39 cellular contexts compared by ENCODE assay signal in genomic region chr9:69040646-69041045, GRCh38. TPM values are rescaled to one million over a fixed set of nuclear protein-coding genes. Genes with fewer than 3 reads are reported as not detected.
"Had no signal": no experiment of that assay in that cellular context is flagged by ENCODE, and none has a peak within 500 bp of the region (broad histone marks: within the 10 kb centered on the region; RNA-seq: fewer than 3 reads in every experiment).

No MANE protein-coding gene starts in this region.

- ATAC-seq: activated CD8-positive, alpha-beta T cell treated with anti-CD3 and anti-CD28 coated beads for 36 hours; activated naive CD4-positive, alpha-beta T cell treated with anti-CD3 and anti-CD28 coated beads, Interleukin-2, amount 50 U/mL, for 72 hours; activated T-cell treated with anti-CD3 and anti-CD28 coated beads, Interleukin-2, amount 50 U/mL, for 4 hours; activated T-cell treated with anti-CD3 and anti-CD28 coated beads, Interleukin-2, amount 50 U/mL, for 72 hours; activated T-helper 17 cell treated with anti-CD3 and anti-CD28 coated beads, Interleukin-2, amount 50 U/mL, for 72 hours had no signal

- H3K9me3 Mint-ChIP-seq: activated B cell treated with CpG ODN at 0.5 μM for 24 hours; activated CD4-positive, alpha-beta memory T cell treated with anti-CD3 and anti-CD28 coated beads for 36 hours; activated CD4-positive, alpha-beta T cell treated with anti-CD3 and anti-CD28 coated beads, Interleukin-2, amount 10 ng/mL, durations not matched to agents 24 days and 14 days; activated CD8-positive, alpha-beta T cell treated with anti-CD3 and anti-CD28 coated beads for 36 hours; activated naive CD4-positive, alpha-beta T cell treated with anti-CD3 and anti-CD28 coated beads for 36 hours; activated naive CD4-positive, alpha-beta T cell treated with anti-CD3 and anti-CD28 coated beads, Interleukin-2, amount 50 U/mL, for 72 hours; activated naive CD8-positive, alpha-beta T cell treated with anti-CD3 and anti-CD28 coated beads for 36 hours; activated T-cell treated with anti-CD3 and anti-CD28 coated beads, Interleukin-2, amount 50 U/mL, for 4 hours; activated T-cell treated with anti-CD3 and anti-CD28 coated beads, Interleukin-2, amount 50 U/mL, for 72 hours; activated T-helper 1 cell treated with anti-CD3 and anti-CD28 coated beads, Interleukin-12 subunit alpha, Interleukin-12 subunit beta, Interleukin-2, Interleukin-4 antibody, amounts not matched to agents 30 ng/mL and 10 ng/mL and 1 ng/mL, durations not matched to agents 14 hours and 24 hours and 36 hours; activated T-helper 17 cell treated with anti-CD3 and anti-CD28 coated beads, Interleukin-2, amount 50 U/mL, for 72 hours; brain; central memory CD8-positive, alpha-beta T cell; T-helper 1 cell treated with Interleukin-12 subunit alpha and Interleukin-12 subunit beta and Interleukin-4 antibody, amounts not matched to agents 30 μg/mL and 1 μg/mL, for 36 hours; T-helper 2 cell treated with Interferon-gamma antibody and Interleukin-4, amounts not matched to agents 5 μg/mL and 100 μg/mL, for 36 hours had no signal

- H3K4me3 Mint-ChIP-seq: activated B cell treated with CpG ODN at 0.5 μM for 24 hours; activated CD4-positive, alpha-beta memory T cell treated with anti-CD3 and anti-CD28 coated beads for 36 hours; activated CD4-positive, alpha-beta T cell treated with anti-CD3 and anti-CD28 coated beads, Interleukin-2, amount 10 ng/mL, durations not matched to agents 24 days and 14 days; activated CD8-positive, alpha-beta T cell treated with anti-CD3 and anti-CD28 coated beads for 36 hours; activated naive CD4-positive, alpha-beta T cell treated with anti-CD3 and anti-CD28 coated beads for 36 hours; activated naive CD8-positive, alpha-beta T cell treated with anti-CD3 and anti-CD28 coated beads for 36 hours; activated T-cell treated with anti-CD3 and anti-CD28 coated beads, Interleukin-2, amount 50 U/mL, for 4 hours; activated T-cell treated with anti-CD3 and anti-CD28 coated beads, Interleukin-2, amount 50 U/mL, for 72 hours; activated T-helper 1 cell treated with anti-CD3 and anti-CD28 coated beads, Interleukin-12 subunit alpha, Interleukin-12 subunit beta, Interleukin-2, Interleukin-4 antibody, amounts not matched to agents 30 ng/mL and 10 ng/mL and 1 ng/mL, durations not matched to agents 14 hours and 24 hours and 36 hours; activated T-helper 17 cell treated with anti-CD3 and anti-CD28 coated beads, Interleukin-2, amount 50 U/mL, for 72 hours; central memory CD8-positive, alpha-beta T cell; T-helper 1 cell treated with Interleukin-12 subunit alpha and Interleukin-12 subunit beta and Interleukin-4 antibody, amounts not matched to agents 30 μg/mL and 1 μg/mL, for 36 hours; T-helper 2 cell treated with Interferon-gamma antibody and Interleukin-4, amounts not matched to agents 5 μg/mL and 100 μg/mL, for 36 hours had no signal

- H3K27me3 Mint-ChIP-seq: activated B cell treated with CpG ODN at 0.5 μM for 24 hours; activated CD4-positive, alpha-beta memory T cell treated with anti-CD3 and anti-CD28 coated beads for 36 hours; activated CD4-positive, alpha-beta T cell treated with anti-CD3 and anti-CD28 coated beads, Interleukin-2, amount 10 ng/mL, durations not matched to agents 24 days and 14 days; activated CD8-positive, alpha-beta T cell treated with anti-CD3 and anti-CD28 coated beads for 36 hours; activated naive CD8-positive, alpha-beta T cell treated with anti-CD3 and anti-CD28 coated beads for 36 hours; activated T-helper 17 cell treated with anti-CD3 and anti-CD28 coated beads, Interleukin-2, amount 50 U/mL, for 72 hours; brain; central memory CD8-positive, alpha-beta T cell had no signal

- H3K4me3 ChIP-seq: adrenal gland, ascending aorta, cardiac muscle cell had no signal

- DNase-seq: activated B cell treated with CpG ODN at 0.5 μM for 24 hours; activated CD4-positive, alpha-beta memory T cell treated with anti-CD3 and anti-CD28 coated beads for 36 hours; activated CD4-positive, alpha-beta T cell treated with anti-CD3 and anti-CD28 coated beads for 4 hours; activated CD4-positive, alpha-beta T cell treated with anti-CD3 and anti-CD28 coated beads, Interleukin-2, amount 10 ng/mL, durations not matched to agents 24 days and 14 days; activated CD4-positive, alpha-beta T cell treated with anti-CD3 and anti-CD28 coated beads, Interleukin-2, amount 50 U/mL, for 1 hour; activated CD4-positive, alpha-beta T cell treated with anti-CD3 and anti-CD28 coated beads, Interleukin-2, amount 50 U/mL, for 4 hours; activated CD4-positive, CD25-positive, alpha-beta regulatory T cell treated with anti-CD3 and anti-CD28 coated beads, Interleukin-2, amount 50 U/mL, for 72 hours; activated CD8-positive, alpha-beta memory T cell treated with anti-CD3 and anti-CD28 coated beads, Interleukin-2, amount 50 U/mL, for 4 hours; activated CD8-positive, alpha-beta T cell treated with anti-CD3 and anti-CD28 coated beads for 36 hours; activated effector memory CD4-positive, alpha-beta T cell treated with anti-CD3 and anti-CD28 coated beads, Interleukin-2, amount 50 U/mL, for 16 hours; activated gamma-delta T cell treated with Interleukin-2 at 50 U/mL for 16 hours; activated naive CD4-positive, alpha-beta T cell; activated naive CD4-positive, alpha-beta T cell treated with anti-CD3 and anti-CD28 coated beads for 36 hours; activated naive CD4-positive, alpha-beta T cell treated with anti-CD3 and anti-CD28 coated beads, Interleukin-2, amount 50 U/mL, for 16 hours; activated naive CD8-positive, alpha-beta T cell treated with anti-CD3 and anti-CD28 coated beads for 36 hours; activated T-cell treated with anti-CD3 and anti-CD28 coated beads for 4 hours; activated T-cell treated with anti-CD3 and anti-CD28 coated beads, Interleukin-2, amount 50 U/mL, for 1 hour; activated T-cell treated with anti-CD3 and anti-CD28 coated beads, Interleukin-2, amount 50 U/mL, for 4 hours; activated T-cell treated with anti-CD3 and anti-CD28 coated beads, Interleukin-2, amount 50 U/mL, for 72 hours; adrenal gland; amygdala; anterior cingulate cortex; caudate nucleus; cerebellar nuclear complex; T-helper 1 cell; T-helper 2 cell; T-helper 9 cell had no signal

- H3K9me3 ChIP-seq: adrenal gland, ascending aorta had no signal

- H3K27me3 ChIP-seq: adrenal gland, ascending aorta, cardiac muscle cell had no signal

- H3K27ac ChIP-seq: adrenal gland, ascending aorta, cardiac muscle cell, VCaP had no signal

- H3K36me3 ChIP-seq: adrenal gland, ascending aorta, cardiac muscle cell had no signal

- H3K27ac Mint-ChIP-seq: activated B cell treated with CpG ODN at 0.5 μM for 24 hours; activated CD4-positive, alpha-beta memory T cell treated with anti-CD3 and anti-CD28 coated beads for 36 hours; activated CD4-positive, alpha-beta T cell treated with anti-CD3 and anti-CD28 coated beads, Interleukin-2, amount 10 ng/mL, durations not matched to agents 24 days and 14 days; activated CD8-positive, alpha-beta T cell treated with anti-CD3 and anti-CD28 coated beads for 36 hours; activated naive CD4-positive, alpha-beta T cell treated with anti-CD3 and anti-CD28 coated beads for 36 hours; activated naive CD8-positive, alpha-beta T cell treated with anti-CD3 and anti-CD28 coated beads for 36 hours; activated T-cell treated with anti-CD3 and anti-CD28 coated beads, Interleukin-2, amount 50 U/mL, for 72 hours; activated T-helper 1 cell treated with anti-CD3 and anti-CD28 coated beads, Interleukin-12 subunit alpha, Interleukin-12 subunit beta, Interleukin-2, Interleukin-4 antibody, amounts not matched to agents 30 ng/mL and 10 ng/mL and 1 ng/mL, durations not matched to agents 14 hours and 24 hours and 36 hours; activated T-helper 17 cell treated with anti-CD3 and anti-CD28 coated beads, Interleukin-2, amount 50 U/mL, for 72 hours; brain; T-helper 1 cell treated with Interleukin-12 subunit alpha and Interleukin-12 subunit beta and Interleukin-4 antibody, amounts not matched to agents 30 μg/mL and 1 μg/mL, for 36 hours; T-helper 2 cell treated with Interferon-gamma antibody and Interleukin-4, amounts not matched to agents 5 μg/mL and 100 μg/mL, for 36 hours had no signal

RNA-seq across cellular contexts. Expression of gene FXN, which starts 5.1 kb away (rescaled TPM):
- total RNA-seq: ascending aorta had no signal

RNA-seq across cellular contexts. Expression of gene PRKACG, which starts 26.7 kb away (rescaled TPM):
- total RNA-seq: activated B cell treated with CpG ODN at 0.5 μM for 24 hours; activated CD4-positive, alpha-beta memory T cell treated with anti-CD3 and anti-CD28 coated beads for 36 hours; activated CD4-positive, alpha-beta T cell treated with anti-CD3 and anti-CD28 coated beads, Interleukin-2, amount 10 ng/mL, durations not matched to agents 24 days and 14 days; activated CD8-positive, alpha-beta memory T cell treated with anti-CD3 and anti-CD28 coated beads for 36 hours; activated CD8-positive, alpha-beta T cell treated with anti-CD3 and anti-CD28 coated beads for 36 hours; activated naive CD4-positive, alpha-beta T cell treated with anti-CD3 and anti-CD28 coated beads for 36 hours; activated naive CD4-positive, alpha-beta T cell treated with anti-CD3 and anti-CD28 coated beads, Interleukin-2, amount 50 U/mL, for 72 hours; activated naive CD8-positive, alpha-beta T cell treated with anti-CD3 and anti-CD28 coated beads for 36 hours; activated T-cell treated with anti-CD3 and anti-CD28 coated beads, Interleukin-2, amount 50 U/mL, for 4 hours; activated T-cell treated with anti-CD3 and anti-CD28 coated beads, Interleukin-2, amount 50 U/mL, for 72 hours; activated T-helper 1 cell treated with anti-CD3 and anti-CD28 coated beads, Interleukin-12 subunit alpha, Interleukin-12 subunit beta, Interleukin-2, Interleukin-4 antibody, amounts not matched to agents 30 ng/mL and 10 ng/mL and 1 ng/mL, durations not matched to agents 14 hours and 24 hours and 36 hours; activated T-helper 17 cell treated with anti-CD3 and anti-CD28 coated beads, Interleukin-2, amount 50 U/mL, for 72 hours; adrenal gland; ascending aorta; bronchial epithelial cell; cardiac muscle cell had no signal
- polyA plus RNA-seq: adrenal gland had no signal
